In the genomic region with DNA sequence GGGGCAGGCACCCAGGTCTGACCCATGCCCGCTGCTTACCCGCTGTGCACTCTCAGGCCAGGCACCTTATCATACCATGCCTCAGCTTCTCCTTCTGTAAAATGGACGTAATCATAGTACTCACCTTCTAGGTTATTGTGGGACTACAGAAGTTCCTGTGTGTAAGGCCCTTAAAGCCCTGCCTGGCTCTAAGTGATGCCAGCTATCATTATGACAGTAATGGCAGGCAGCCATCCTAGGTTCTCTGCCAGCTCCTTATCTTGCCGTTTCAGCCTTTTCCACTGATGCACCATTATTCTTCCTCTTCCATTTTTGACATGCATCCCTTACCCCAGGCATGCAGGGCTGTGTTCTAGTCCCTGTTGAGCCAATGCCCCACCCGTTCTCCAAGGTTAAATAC, we compare ENCODE assay signal across 16 cellular contexts. TPM values are rescaled to one million over a fixed set of nuclear protein-coding genes. Genes with fewer than 3 reads are reported as not detected.
"Had no signal": no experiment of that assay in that cellular context is flagged by ENCODE, and none has a peak within 500 bp of the region (broad histone marks: within the 10 kb centered on the region; RNA-seq: fewer than 3 reads in every experiment).

No MANE protein-coding gene starts in this region.

- H3K9ac ChIP-seq: neural progenitor cell, parathyroid adenoma had no signal

- ATAC-seq: activated CD4-positive, alpha-beta T cell treated with anti-CD3 and anti-CD28 coated beads for 36 hours; activated naive CD8-positive, alpha-beta T cell treated with anti-CD3 and anti-CD28 coated beads, Interleukin-2, amount 50 U/mL, for 24 hours; activated T-cell treated with anti-CD3 and anti-CD28 coated beads, Interleukin-2, amount 50 U/mL, for 72 hours had no signal

- DNase-seq: activated CD4-positive, alpha-beta memory T cell treated with anti-CD3 and anti-CD28 coated beads, Interleukin-2, amount 10 ng/mL, durations not matched to agents 7 days and 5 days; activated CD4-positive, alpha-beta T cell treated with anti-CD3 and anti-CD28 coated beads for 36 hours; activated CD8-positive, alpha-beta memory T cell treated with anti-CD3 and anti-CD28 coated beads, Interleukin-2, amount 50 U/mL, for 4 hours; activated naive CD4-positive, alpha-beta T cell; activated naive CD8-positive, alpha-beta T cell treated with anti-CD3 and anti-CD28 coated beads, Interleukin-2, amount 50 U/mL, for 24 hours; activated T-cell treated with anti-CD3 and anti-CD28 coated beads, Interleukin-2, amount 50 U/mL, for 72 hours; hypothalamus; kidney glomerular epithelial cell; midbrain; small intestine; WERI-Rb-1 had no signal

- H3K36me3 ChIP-seq: neural progenitor cell had no signal

- H3K79me2 ChIP-seq: parathyroid adenoma had no signal

- H3K9me3 ChIP-seq: tibial nerve had no signal

- H3K4me1 ChIP-seq: neural progenitor cell, parathyroid adenoma, tibial nerve had no signal

- H3K27ac ChIP-seq: neural progenitor cell, parathyroid adenoma, tibial nerve, WERI-Rb-1 had no signal

- H2AFZ ChIP-seq: neural progenitor cell, parathyroid adenoma had no signal

- H3K27me3 ChIP-seq: neural progenitor cell, tibial nerve had no signal

- H3K4me3 ChIP-seq: lung, neural progenitor cell, tibial nerve had no signal

- H3K4me2 ChIP-seq: neural progenitor cell had no signal

RNA-seq across cellular contexts. Expression of a gene that starts 57.9 kb away (rescaled TPM):
- total RNA-seq: activated CD4-positive, alpha-beta memory T cell treated with anti-CD3 and anti-CD28 coated beads, Interleukin-2, amount 10 ng/mL, durations not matched to agents 7 days and 5 days; activated CD4-positive, alpha-beta T cell treated with anti-CD3 and anti-CD28 coated beads for 36 hours; activated T-cell treated with anti-CD3 and anti-CD28 coated beads, Interleukin-2, amount 50 U/mL, for 72 hours; epithelial cell of proximal tubule; lung; tibial nerve had no signal
- polyA plus RNA-seq: lung, small intestine had no signal
